Comparison of ENCODE assay signal across 20 cellular contexts in the genomic region with DNA sequence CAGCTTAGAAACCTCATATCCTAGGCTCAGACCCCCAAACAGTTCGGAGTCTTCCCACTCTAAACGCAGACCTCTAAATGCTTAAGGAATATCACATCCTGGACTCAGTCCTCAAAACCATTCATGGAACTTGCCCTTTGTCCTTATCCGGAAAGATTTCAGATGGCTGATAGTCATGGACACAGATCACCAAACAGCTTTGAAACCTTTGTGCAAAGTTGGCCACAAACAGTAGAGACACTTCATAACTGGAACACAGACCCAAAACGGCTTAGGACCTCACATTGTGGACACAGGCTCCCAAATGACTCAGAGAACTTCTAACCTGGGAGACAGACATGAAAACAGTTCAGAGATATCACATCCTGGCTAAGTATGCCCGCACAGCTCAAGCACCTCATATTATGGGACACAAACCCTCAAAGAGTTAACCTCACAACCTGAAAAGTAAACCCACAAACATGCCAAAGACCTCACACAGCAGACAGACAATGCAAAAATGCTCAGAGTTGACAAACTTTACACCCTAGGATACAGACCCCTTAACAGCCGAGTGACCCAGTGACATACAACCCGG. TPM values are rescaled to one million over a fixed set of nuclear protein-coding genes. Genes with fewer than 3 reads are reported as not detected.
DNase-seq lines count a peak whose midpoint lies in the region; ATAC-seq and FAIRE-seq lines count a peak whose summit lies in the region.
"Had no signal": no experiment of that assay in that cellular context is flagged by ENCODE, and none has a peak within 500 bp of the region (broad histone marks: within the 10 kb centered on the region; RNA-seq: fewer than 3 reads in every experiment).

No MANE protein-coding gene starts in this region.

- no peak overlapping the region for H3K4me3 Mint-ChIP-seq in activated naive CD4-positive, alpha-beta T cell treated with anti-CD3 and anti-CD28 coated beads for 36 hours
- peak overlapping the region; percentile 74 for H3K4me3 Mint-ChIP-seq in activated T-helper 1 cell treated with anti-CD3 and anti-CD28 coated beads, Interleukin-12 subunit alpha, Interleukin-12 subunit beta, Interleukin-2, Interleukin-4 antibody, amounts not matched to agents 30 ng/mL and 10 ng/mL and 1 ng/mL, durations not matched to agents 14 hours and 24 hours and 36 hours
- H3K4me3 Mint-ChIP-seq: memory B cell had no signal

- ATAC-seq in right cardiac atrium, result peak in 1 of 2 donors; percentile 7
- no peak for ATAC-seq in GM21528 (IDR thresholded peaks at IDR 0.05; ENCODE audit: low FRiP score, unreplicated experiment)
- ATAC-seq in HG02870 (IDR thresholded peaks at IDR 0.05; ENCODE audit: unreplicated experiment), result no peak

- H3K4me1 ChIP-seq in right cardiac atrium (ENCODE audit: control insufficient read depth, insufficient read depth, low read length) (peaks cover 2% of the 10 kb centered on the region), small intestine (ENCODE audit: control insufficient read depth in 2 of 2, insufficient read depth in 1 of 2, low read depth in 1 of 2, low read length in 1 of 2) (no peaks in the 10 kb centered on the region)

- no peaks in the 10 kb centered on the region for H3K27me3 Mint-ChIP-seq in activated naive CD4-positive, alpha-beta T cell treated with anti-CD3 and anti-CD28 coated beads for 36 hours (ENCODE audit: low read depth)
- H3K27me3 Mint-ChIP-seq in activated T-helper 1 cell treated with anti-CD3 and anti-CD28 coated beads, Interleukin-12 subunit alpha, Interleukin-12 subunit beta, Interleukin-2, Interleukin-4 antibody, amounts not matched to agents 30 ng/mL and 10 ng/mL and 1 ng/mL, durations not matched to agents 14 hours and 24 hours and 36 hours (ENCODE audit: insufficient read depth), result no peaks in the 10 kb centered on the region
- H3K27me3 Mint-ChIP-seq: memory B cell had no signal

- CTCF ChIA-PET in activated naive CD4-positive, alpha-beta T cell treated with anti-CD3 and anti-CD28 coated beads for 36 hours (lab: Charles Lee), result no interaction called here

- intact Hi-C loops in activated naive CD4-positive, alpha-beta T cell treated with anti-CD3 and anti-CD28 coated beads for 36 hours (cut with micrococcal nuclease), result loop anchor here (1.0 to 2.0 kb wide), 2 partner anchors 8 to 89 kb away; no protein-coding TSS in a partner anchor
- intact Hi-C loops in activated T-helper 1 cell treated with anti-CD3 and anti-CD28 coated beads, Interleukin-12 subunit alpha, Interleukin-12 subunit beta, Interleukin-2, Interleukin-4 antibody, amounts not matched to agents 30 ng/mL and 10 ng/mL and 1 ng/mL, durations not matched to agents 14 hours and 24 hours and 36 hours (cut with micrococcal nuclease), result loop anchor here (2.0 to 5.0 kb wide), 3 partner anchors 35 to 225 kb away; no protein-coding TSS in a partner anchor
- intact Hi-C loops in right cardiac atrium (cut with DNase I), result no loop called here

- H3K27me3 ChIP-seq in right cardiac atrium (ENCODE audit: control insufficient read depth, insufficient read depth), result no peaks in the 10 kb centered on the region
- no peaks in the 10 kb centered on the region for H3K27me3 ChIP-seq in small intestine (ENCODE audit: control insufficient read depth in 2 of 2, insufficient read depth in 2 of 2, low read length in 2 of 2)

- H3K9me3 ChIP-seq in right cardiac atrium (ENCODE audit: control insufficient read depth, low read length) (no peaks in the 10 kb centered on the region), small intestine (ENCODE audit: control insufficient read depth, low read depth) (no peaks in the 10 kb centered on the region)

- peak overlapping the region; percentile 69 for H3K27ac Mint-ChIP-seq in activated naive CD4-positive, alpha-beta T cell treated with anti-CD3 and anti-CD28 coated beads for 36 hours
- peak overlapping the region; percentile 84 for H3K27ac Mint-ChIP-seq in activated T-helper 1 cell treated with anti-CD3 and anti-CD28 coated beads, Interleukin-12 subunit alpha, Interleukin-12 subunit beta, Interleukin-2, Interleukin-4 antibody, amounts not matched to agents 30 ng/mL and 10 ng/mL and 1 ng/mL, durations not matched to agents 14 hours and 24 hours and 36 hours
- H3K27ac Mint-ChIP-seq: memory B cell had no signal

- no peak for DNase-seq in activated naive CD4-positive, alpha-beta T cell treated with anti-CD3 and anti-CD28 coated beads for 36 hours
- DNase-seq in activated naive CD4-positive, alpha-beta T cell treated with anti-CD3 and anti-CD28 coated beads, Interleukin-2, amount 50 U/mL, for 16 hours, result no peak
- DNase-seq in activated T-helper 1 cell treated with anti-CD3 and anti-CD28 coated beads, Interleukin-12 subunit alpha, Interleukin-12 subunit beta, Interleukin-2, Interleukin-4 antibody, amounts not matched to agents 30 ng/mL and 10 ng/mL and 1 ng/mL, durations not matched to agents 14 hours and 24 hours and 36 hours (ENCODE audit: low spot score), result no peak
- DNase-seq in right cardiac atrium (no peak), small intestine (peak; percentile 23), KG1 (lab: John Stamatoyannopoulos, UW) (no peak)
- DNase-seq: activated T-cell treated with anti-CD3 and anti-CD28 coated beads for 4 hours, DMS79, islet precursor cell, Karpas-422, NCI-H1092, NCI-H526, SIG-M5 had no signal

- H3K4me3 ChIP-seq in right cardiac atrium (ENCODE audit: low read length), result no peak overlapping the region
- no peak overlapping the region for H3K4me3 ChIP-seq in small intestine (ENCODE audit: low read depth in 1 of 2, low read length in 2 of 2)

- peaks cover 66% of the 10 kb centered on the region for H3K4me1 Mint-ChIP-seq in activated naive CD4-positive, alpha-beta T cell treated with anti-CD3 and anti-CD28 coated beads for 36 hours (ENCODE audit: low read depth)
- peaks cover 63% of the 10 kb centered on the region for H3K4me1 Mint-ChIP-seq in activated T-helper 1 cell treated with anti-CD3 and anti-CD28 coated beads, Interleukin-12 subunit alpha, Interleukin-12 subunit beta, Interleukin-2, Interleukin-4 antibody, amounts not matched to agents 30 ng/mL and 10 ng/mL and 1 ng/mL, durations not matched to agents 14 hours and 24 hours and 36 hours (ENCODE audit: low read depth)

- H3K36me3 ChIP-seq in small intestine (ENCODE audit: control insufficient read depth in 2 of 2, insufficient read depth in 2 of 2, low read length in 2 of 2), result no peaks in the 10 kb centered on the region

- H3K27ac ChIP-seq in right cardiac atrium (ENCODE audit: low read length), result peak overlapping the region; percentile 75
- peak overlapping the region; percentile 9 to 60 for H3K27ac ChIP-seq in small intestine (ENCODE audit: low read depth in 1 of 2, low read length in 1 of 2)
- H3K27ac ChIP-seq: C4-2B had no signal

- no peak for FAIRE-seq in small intestine (lab: Jason Lieb, UNC)

- H3K9me3 Mint-ChIP-seq in activated naive CD4-positive, alpha-beta T cell treated with anti-CD3 and anti-CD28 coated beads for 36 hours, result no peaks in the 10 kb centered on the region
- H3K9me3 Mint-ChIP-seq in activated T-helper 1 cell treated with anti-CD3 and anti-CD28 coated beads, Interleukin-12 subunit alpha, Interleukin-12 subunit beta, Interleukin-2, Interleukin-4 antibody, amounts not matched to agents 30 ng/mL and 10 ng/mL and 1 ng/mL, durations not matched to agents 14 hours and 24 hours and 36 hours, result no peaks in the 10 kb centered on the region
- H3K9me3 Mint-ChIP-seq: memory B cell had no signal

- 71% methylated on average over 7 of the region's 7 CpGs for WGBS in right cardiac atrium
- 52 to 76% (median 63%) methylated on average over 7 of the region's 7 CpGs for WGBS in small intestine, 3 donors

- peaks cover 6% of the 10 kb centered on the region for H3K36me3 Mint-ChIP-seq in activated naive CD4-positive, alpha-beta T cell treated with anti-CD3 and anti-CD28 coated beads for 36 hours (ENCODE audit: low read depth)
- H3K36me3 Mint-ChIP-seq in activated T-helper 1 cell treated with anti-CD3 and anti-CD28 coated beads, Interleukin-12 subunit alpha, Interleukin-12 subunit beta, Interleukin-2, Interleukin-4 antibody, amounts not matched to agents 30 ng/mL and 10 ng/mL and 1 ng/mL, durations not matched to agents 14 hours and 24 hours and 36 hours (ENCODE audit: low read depth), result peaks cover 8% of the 10 kb centered on the region

RNA-seq across cellular contexts. Expression of a gene that starts 15.5 kb away (rescaled TPM):
- total RNA-seq in activated naive CD4-positive, alpha-beta T cell treated with anti-CD3 and anti-CD28 coated beads for 36 hours, result 10 to 100 TPM; 31.5 to 31.9 TPM
- 27.5 and 27.7 TPM in 2 replicates for total RNA-seq in activated T-helper 1 cell treated with anti-CD3 and anti-CD28 coated beads, Interleukin-12 subunit alpha, Interleukin-12 subunit beta, Interleukin-2, Interleukin-4 antibody, amounts not matched to agents 30 ng/mL and 10 ng/mL and 1 ng/mL, durations not matched to agents 14 hours and 24 hours and 36 hours
- total RNA-seq in right cardiac atrium, result 1 to 10 TPM; 3.1 to 7.2 (median 3.9) TPM
- polyA plus RNA-seq in right cardiac atrium (3.3 TPM), small intestine (1 to 10 TPM; 2.2 to 8.5 (median 4.1) TPM)

RNA-seq across cellular contexts. Expression of a gene that starts 28.4 kb away (rescaled TPM):
- 10 to 100 TPM; 76.1 to 77.8 TPM for total RNA-seq in activated naive CD4-positive, alpha-beta T cell treated with anti-CD3 and anti-CD28 coated beads for 36 hours
- 106 and 122 TPM in 2 replicates for total RNA-seq in activated T-helper 1 cell treated with anti-CD3 and anti-CD28 coated beads, Interleukin-12 subunit alpha, Interleukin-12 subunit beta, Interleukin-2, Interleukin-4 antibody, amounts not matched to agents 30 ng/mL and 10 ng/mL and 1 ng/mL, durations not matched to agents 14 hours and 24 hours and 36 hours
- total RNA-seq in right cardiac atrium, result 1 to 10 TPM; 3.0 to 6.2 (median 4.0) TPM
- polyA plus RNA-seq in right cardiac atrium (1.5 TPM), small intestine (1 to 10 TPM; 1.1 to 4.9 (median 4.7) TPM)

RNA-seq across cellular contexts. Expression of a gene that starts 49.5 kb away (rescaled TPM):
- total RNA-seq in activated naive CD4-positive, alpha-beta T cell treated with anti-CD3 and anti-CD28 coated beads for 36 hours, result not detected
- total RNA-seq in activated T-helper 1 cell treated with anti-CD3 and anti-CD28 coated beads, Interleukin-12 subunit alpha, Interleukin-12 subunit beta, Interleukin-2, Interleukin-4 antibody, amounts not matched to agents 30 ng/mL and 10 ng/mL and 1 ng/mL, durations not matched to agents 14 hours and 24 hours and 36 hours, result not detected in 2 replicates
- total RNA-seq in right cardiac atrium, result not detected
- polyA plus RNA-seq in right cardiac atrium, result not detected
- polyA plus RNA-seq in small intestine, result 10 to 100 TPM; 12.9 to 56.1 (median 31.3) TPM
- total RNA-seq: cerebellum, urinary bladder had no signal
- polyA plus RNA-seq: neural cell, urinary bladder had no signal

Comparison
In these comparisons a context has a peak if more than half of its experiments do, and no peak if none do; other contexts are left out.
1. RNA of a gene that starts 28.4 kb away (total RNA-seq): 106 to 122 TPM in activated T-helper 1 cell treated with anti-CD3 and anti-CD28 coated beads, Interleukin-12 subunit alpha, Interleukin-12 subunit beta, Interleukin-2, Interleukin-4 antibody, amounts not matched to agents 30 ng/mL and 10 ng/mL and 1 ng/mL, durations not matched to agents 14 hours and 24 hours and 36 hours and 76.1 to 77.8 TPM in activated naive CD4-positive, alpha-beta T cell treated with anti-CD3 and anti-CD28 coated beads for 36 hours; 3.0 to 6.2 TPM in right cardiac atrium; every median in the first group is over 10 times any median in the second.
2. intact Hi-C loops: an anchor here in activated naive CD4-positive, alpha-beta T cell treated with anti-CD3 and anti-CD28 coated beads for 36 hours (1.0 to 2.0 kb wide) and activated T-helper 1 cell treated with anti-CD3 and anti-CD28 coated beads, Interleukin-12 subunit alpha, Interleukin-12 subunit beta, Interleukin-2, Interleukin-4 antibody, amounts not matched to agents 30 ng/mL and 10 ng/mL and 1 ng/mL, durations not matched to agents 14 hours and 24 hours and 36 hours (2.0 to 5.0 kb wide); none called in right cardiac atrium.